In genomic region chr3:25479727-25480010, GRCh38 we compare ENCODE assay signal across 20 cellular contexts. TPM values are rescaled to one million over a fixed set of nuclear protein-coding genes. Genes with fewer than 3 reads are reported as not detected.
"Had no signal": no experiment of that assay in that cellular context is flagged by ENCODE, and none has a peak within 500 bp of the region (broad histone marks: within the 10 kb centered on the region; RNA-seq: fewer than 3 reads in every experiment).

No MANE protein-coding gene starts in this region.

- ATAC-seq: gastrocnemius medialis; heart right ventricle; left ventricle myocardium superior; naive thymus-derived CD4-positive, alpha-beta T cell; sciatic nerve; stimulated activated memory B cell treated with anti-CD40 and anti-IgM and Interleukin-4, amounts not matched to agents 10 μg/mL and 1 μg/mL and 100 μg/mL, for 72 hours; upper lobe of right lung had no signal

- DNase-seq: activated CD4-positive, alpha-beta T cell treated with anti-CD3 and anti-CD28 coated beads, Interleukin-2, amount 50 U/mL, for 1 hour; activated CD8-positive, alpha-beta memory T cell treated with anti-CD3 and anti-CD28 coated beads for 24 hours; activated CD8-positive, alpha-beta memory T cell treated with anti-CD3 and anti-CD28 coated beads, Interleukin-2, amount 50 U/mL, for 48 hours; activated gamma-delta T cell; adrenal gland; dorsolateral prefrontal cortex; endodermal cell; gastrocnemius medialis; heart right ventricle; immature natural killer cell; kidney glomerular epithelial cell; left ventricle myocardium superior; naive thymus-derived CD4-positive, alpha-beta T cell; stimulated activated CD4-positive, alpha-beta T cell treated with anti-CD3 and anti-CD28 coated beads, Interleukin-4, amount 100 ng/mL, for 4 hours; testis; upper lobe of right lung had no signal

- H3K36me3 ChIP-seq: adrenal gland, cardiac muscle cell, gastrocnemius medialis, heart right ventricle, upper lobe of right lung had no signal

- H3K27me3 ChIP-seq: adrenal gland, cardiac muscle cell, dorsolateral prefrontal cortex, gastrocnemius medialis, heart right ventricle, testis, upper lobe of right lung had no signal

- H3K9ac ChIP-seq: parathyroid adenoma had no signal

- H2AFZ ChIP-seq: parathyroid adenoma had no signal

- H3K4me3 ChIP-seq: adrenal gland, cardiac muscle cell, dorsolateral prefrontal cortex, gastrocnemius medialis, heart right ventricle, testis, upper lobe of right lung had no signal

- H3K4me1 ChIP-seq: parathyroid adenoma, testis had no signal

- H3K27ac ChIP-seq: gastrocnemius medialis, parathyroid adenoma, testis, upper lobe of right lung had no signal

- H3K9me3 ChIP-seq: adrenal gland, gastrocnemius medialis, heart right ventricle, testis, upper lobe of right lung had no signal

- H3K79me2 ChIP-seq: parathyroid adenoma had no signal

RNA-seq across cellular contexts. Expression of gene RARB, which starts 51.6 kb away (rescaled TPM):
- total RNA-seq: naive thymus-derived CD4-positive, alpha-beta T cell had no signal
